In genomic region chr10:51918921-51919325, GRCh38 we compare ENCODE assay signal across 19 cellular contexts.
DNase-seq lines count a peak whose midpoint lies in the region; ATAC-seq and TF ChIP-seq lines count a peak whose summit lies in the region.
"Had no signal": no experiment of that assay in that cellular context is flagged by ENCODE, and none has a peak within 500 bp of the region (broad histone marks: within the 10 kb centered on the region; RNA-seq: fewer than 3 reads in every experiment).

No MANE protein-coding gene starts in this region.

- intact Hi-C loops in right lobe of liver (cut with DNase I), result no loop called here

- H3K27ac Mint-ChIP-seq in GM23338, result no peak overlapping the region
- H3K27ac Mint-ChIP-seq: T-helper 1 cell treated with Interleukin-12 subunit alpha and Interleukin-12 subunit beta and Interleukin-4 antibody, amounts not matched to agents 30 μg/mL and 1 μg/mL, for 36 hours had no signal

- H2AFZ ChIP-seq in GM23338, result no peak overlapping the region

- H3K36me3 ChIP-seq in GM23338 (ENCODE audit: insufficient read depth) (no peaks in the 10 kb centered on the region), right lobe of liver (no peaks in the 10 kb centered on the region)
- H3K36me3 ChIP-seq: gastroesophageal sphincter, HAP-1, MG63 had no signal

- no peaks in the 10 kb centered on the region for H3K9me3 Mint-ChIP-seq in GM23338
- H3K9me3 Mint-ChIP-seq: T-helper 1 cell treated with Interleukin-12 subunit alpha and Interleukin-12 subunit beta and Interleukin-4 antibody, amounts not matched to agents 30 μg/mL and 1 μg/mL, for 36 hours had no signal

- H4K20me1 ChIP-seq in GM23338 (replicated peaks; ENCODE audit: insufficient read depth), result no peaks in the 10 kb centered on the region

- no peaks in the 10 kb centered on the region for H3K9me2 ChIP-seq in GM23338 (ENCODE audit: insufficient read depth)

- no peak overlapping the region for H3K4me2 ChIP-seq in GM23338

- peak; percentile 4 for DNase-seq in AG08395 (ENCODE audit: low spot score)
- no peak for DNase-seq in GM23338 (ENCODE audit: low spot score)
- peak; percentile 11 for DNase-seq in RPMI7951 (ENCODE audit: low read depth)
- no peak for DNase-seq in right lobe of liver
- DNase-seq in H4 (ENCODE audit: low spot score), result no peak
- no peak for DNase-seq in HT-29 (ENCODE audit: low spot score)
- no peak for DNase-seq in RKO (ENCODE audit: low spot score)
- DNase-seq in NCI-H774 (lab: John Stamatoyannopoulos, UW), result no peak
- DNase-seq: activated CD4-positive, alpha-beta T cell treated with anti-CD3 and anti-CD28 coated beads, Interleukin-2, amount 50 U/mL, for 4 hours; activated effector memory CD4-positive, alpha-beta T cell treated with anti-CD3 and anti-CD28 coated beads, Interleukin-2, amount 50 U/mL, for 16 hours; body of pancreas; effector CD4-positive, alpha-beta T cell; MG63; stimulated activated CD4-positive, alpha-beta T cell treated with anti-CD3 and anti-CD28 coated beads, Interleukin-15, amount 100 ng/mL, for 24 hours had no signal

- no peaks in the 10 kb centered on the region for H3K27me3 Mint-ChIP-seq in GM23338 (ENCODE audit: insufficient read depth, low read depth, poor library complexity)

- no peaks in the 10 kb centered on the region for H3K79me2 ChIP-seq in GM23338 (replicated peaks; ENCODE audit: insufficient read depth)

- peaks cover 36% of the 10 kb centered on the region for H3K4me1 Mint-ChIP-seq in GM23338

- H3F3A ChIP-seq in GM23338 (replicated peaks; ENCODE audit: low read depth), result no peaks in the 10 kb centered on the region

- no peaks in the 10 kb centered on the region for H3K36me3 Mint-ChIP-seq in GM23338 (ENCODE audit: low read depth)

- peak overlapping the region; percentile 1; the same call in 1 of the 2 replicates for H3K27ac ChIP-seq in GM23338 (ENCODE audit: low read depth)
- H3K27ac ChIP-seq in right lobe of liver, result no peak overlapping the region
- H3K27ac ChIP-seq: body of pancreas, gastroesophageal sphincter, HL-60 had no signal

- H3K27me3 ChIP-seq in GM23338 (ENCODE audit: insufficient read depth) (0 out of 2 replicates have a peak, but pooled peaks cover under 1% of the 10 kb centered on the region), right lobe of liver (no peaks in the 10 kb centered on the region)
- H3K27me3 ChIP-seq: body of pancreas, gastroesophageal sphincter, MG63 had no signal

- TF ChIP-seq POLR2A in right lobe of liver (IDR thresholded peaks at IDR 0.05), result no peak

- H3K4me3 Mint-ChIP-seq in GM23338, result no peak overlapping the region
- H3K4me3 Mint-ChIP-seq: T-helper 1 cell treated with Interleukin-12 subunit alpha and Interleukin-12 subunit beta and Interleukin-4 antibody, amounts not matched to agents 30 μg/mL and 1 μg/mL, for 36 hours had no signal

- WGBS in right lobe of liver (ENCODE audit: insufficient coverage, low coverage, low lambda C conversion rate, missing lambda C conversion rate), result 9% methylated on average over 4 of the region's 4 CpGs

- ATAC-seq in GM23338 (peak; percentile 41; the same call in 2 of the 3 replicates), right lobe of liver (peak; percentile 78 to 96 (median 84))
- ATAC-seq: body of pancreas, gastroesophageal sphincter had no signal

- H3K4me1 ChIP-seq in GM23338 (ENCODE audit: insufficient read depth), result peaks cover 17% of the 10 kb centered on the region
- no peaks in the 10 kb centered on the region for H3K4me1 ChIP-seq in right lobe of liver
- H3K4me1 ChIP-seq: HAP-1 had no signal

- no peaks in the 10 kb centered on the region for H3K9me3 ChIP-seq in right lobe of liver
- H3K9me3 ChIP-seq: body of pancreas, gastroesophageal sphincter, HAP-1, MG63 had no signal

- H3K4me3 ChIP-seq in GM23338, result no peak overlapping the region
- H3K4me3 ChIP-seq in right lobe of liver, result no peak overlapping the region
- H3K4me3 ChIP-seq: body of pancreas, gastroesophageal sphincter, HAP-1, lung, MG63 had no signal

- TF ChIP-seq CTCF in GM23338 (conservative IDR thresholded peaks at IDR 0.05; ENCODE audit: low read depth in 2 of 2) (no peak), right lobe of liver (IDR thresholded peaks at IDR 0.05) (no peak)

TF ChIP-seq in GM23338, 12 proteins besides CTCF, POLR2A, EP300 and RAD21 (continues in another document):
- TF ChIP-seq CREB1 (CRISPR knock-in tag; IDR thresholded peaks at IDR 0.05; ENCODE audit: low read depth), result no peak
- TF ChIP-seq ZNF114 (CRISPR knock-in tag; IDR thresholded peaks at IDR 0.05), result no peak
- TF ChIP-seq NANOG (IDR thresholded peaks at IDR 0.05; ENCODE audit: borderline replicate concordance), result no peak
- no peak for TF ChIP-seq EZH2phosphoT487 (IDR thresholded peaks at IDR 0.05; ENCODE audit: unreplicated experiment)
- TF ChIP-seq STAT1 (IDR thresholded peaks at IDR 0.05; ENCODE audit: unreplicated experiment), result no peak
- no peak for TF ChIP-seq POLR2AphosphoS5 (IDR thresholded peaks at IDR 0.05; ENCODE audit: low read depth)
- no peak for TF ChIP-seq JUNB (IDR thresholded peaks at IDR 0.05; ENCODE audit: unreplicated experiment)
- no peak for TF ChIP-seq EZH2 (IDR thresholded peaks at IDR 0.05; ENCODE audit: low read depth, unreplicated experiment)
- no peak for TF ChIP-seq REST (IDR thresholded peaks at IDR 0.05; ENCODE audit: unreplicated experiment)

Comparison
In these comparisons a context has a peak if more than half of its experiments do, and no peak if none do; other contexts are left out.
1. DNase-seq: peak in AG08395 (single experiment) and RPMI7951 (single experiment); none in GM23338 (single experiment), right lobe of liver (0 of 3), H4 (single experiment), HT-29 (single experiment), RKO (single experiment) and NCI-H774 (single experiment).